Comparison of ENCODE assay signal across 31 cellular contexts in the genomic region with DNA sequence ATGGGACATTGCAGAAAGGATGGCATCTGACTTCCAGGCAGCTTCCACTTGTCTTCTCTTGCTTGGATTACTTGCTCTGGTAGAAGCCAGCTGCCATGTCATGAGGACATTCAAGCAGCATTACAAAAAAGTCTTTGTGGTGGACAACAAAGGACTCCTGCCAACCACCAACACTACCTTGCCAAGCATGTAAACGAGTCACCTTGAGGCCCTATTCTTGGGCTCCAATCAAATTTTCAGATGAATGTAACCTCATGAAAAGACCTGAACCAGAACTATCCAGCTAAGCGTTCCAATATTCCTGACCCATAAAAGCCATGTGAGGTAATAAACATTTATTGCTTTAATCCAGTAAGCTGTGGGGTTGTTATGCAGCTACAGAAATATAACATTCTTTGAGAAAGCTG. TPM values are rescaled to one million over a fixed set of nuclear protein-coding genes. Genes with fewer than 3 reads are reported as not detected.
DNase-seq lines count a peak whose midpoint lies in the region; ATAC-seq and TF ChIP-seq lines count a peak whose summit lies in the region.
"Had no signal": no experiment of that assay in that cellular context is flagged by ENCODE, and none has a peak within 500 bp of the region (broad histone marks: within the 10 kb centered on the region; RNA-seq: fewer than 3 reads in every experiment).

No MANE protein-coding gene starts in this region.

- H3K4me3 ChIP-seq in HEK293 (ENCODE audit: low read depth, low read length), result no peak overlapping the region
- H3K4me3 ChIP-seq in trophoblast cell (ENCODE audit: low read depth, low read length), result no peak overlapping the region
- H3K4me3 ChIP-seq: ascending aorta, left lung, MG63, ovary, right lobe of liver, thoracic aorta had no signal

- CTCF ChIA-PET in HEK293 (lab: Yijun Ruan, JAX), result interaction anchor here (0.6 kb wide), 1 partner anchor 19 kb away, joined by 4 read pairs; no protein-coding TSS in a partner anchor
- CTCF ChIA-PET in activated CD8-positive, alpha-beta T cell treated with anti-CD3 and anti-CD28 coated beads, Interleukin-2, amount 10 ng/mL, durations not matched to agents 7 days and 5 days (lab: Charles Lee), result interaction anchor here (2.1 kb wide), 1 partner anchor 9 kb away, joined by 5 read pairs; no protein-coding TSS in a partner anchor

- no peaks in the 10 kb centered on the region for H3K9me3 Mint-ChIP-seq in activated T-cell treated with anti-CD3 and anti-CD28 coated beads, Interleukin-2, amount 50 U/mL, for 24 hours
- H3K9me3 Mint-ChIP-seq in endothelial cell (ENCODE audit: unreplicated experiment), result no peaks in the 10 kb centered on the region
- H3K9me3 Mint-ChIP-seq in activated CD8-positive, alpha-beta T cell treated with anti-CD3 and anti-CD28 coated beads, Interleukin-2, amount 10 ng/mL, durations not matched to agents 7 days and 5 days (ENCODE audit: insufficient read depth), result no peaks in the 10 kb centered on the region
- H3K9me3 Mint-ChIP-seq: activated B cell treated with CpG ODN at 0.5 μM for 24 hours; activated naive CD8-positive, alpha-beta T cell treated with anti-CD3 and anti-CD28 coated beads for 36 hours; central memory CD8-positive, alpha-beta T cell; nephron; stimulated activated naive B cell treated with anti-CD40 and anti-IgM and Interleukin-4, amounts not matched to agents 10 μg/mL and 1 μg/mL and 100 μg/mL, for 72 hours; T-helper 2 cell treated with Interferon-gamma antibody and Interleukin-4, amounts not matched to agents 5 μg/mL and 100 μg/mL, for 36 hours had no signal

- H3K27ac Mint-ChIP-seq in activated T-cell treated with anti-CD3 and anti-CD28 coated beads, Interleukin-2, amount 50 U/mL, for 24 hours, result peak overlapping the region; percentile 40
- H3K27ac Mint-ChIP-seq in endothelial cell (ENCODE audit: unreplicated experiment), result peak overlapping the region; percentile 66
- H3K27ac Mint-ChIP-seq in activated CD8-positive, alpha-beta T cell treated with anti-CD3 and anti-CD28 coated beads, Interleukin-2, amount 10 ng/mL, durations not matched to agents 7 days and 5 days, result no peak overlapping the region
- H3K27ac Mint-ChIP-seq: activated B cell treated with CpG ODN at 0.5 μM for 24 hours; activated naive CD8-positive, alpha-beta T cell treated with anti-CD3 and anti-CD28 coated beads for 36 hours; nephron; stimulated activated naive B cell treated with anti-CD40 and anti-IgM and Interleukin-4, amounts not matched to agents 10 μg/mL and 1 μg/mL and 100 μg/mL, for 72 hours; T-helper 2 cell treated with Interferon-gamma antibody and Interleukin-4, amounts not matched to agents 5 μg/mL and 100 μg/mL, for 36 hours had no signal

- no peak for ATAC-seq in activated CD8-positive, alpha-beta T cell treated with anti-CD3 and anti-CD28 coated beads, Interleukin-2, amount 10 ng/mL, durations not matched to agents 7 days and 5 days
- ATAC-seq: HCT116; left lung; right lobe of liver; SK-N-SH treated with all-trans-retinoic acid at 6 μM for 48 hours; stimulated activated naive B cell treated with anti-CD40 and anti-IgM and Interleukin-4, amounts not matched to agents 10 μg/mL and 1 μg/mL and 100 μg/mL, for 72 hours had no signal

- H4K8ac ChIP-seq in trophoblast cell (ENCODE audit: low read depth, low read length), result no peak overlapping the region

- no peak overlapping the region for H4K91ac ChIP-seq in trophoblast cell (ENCODE audit: low read depth, low read length)

- no peaks in the 10 kb centered on the region for H3K9me3 ChIP-seq in HEK293 (ENCODE audit: control insufficient read depth, insufficient read depth, low read depth, low read length)
- no peaks in the 10 kb centered on the region for H3K9me3 ChIP-seq in trophoblast cell (ENCODE audit: insufficient read depth, low read depth, low read length)
- H3K9me3 ChIP-seq: ascending aorta, left lung, MG63, ovary, right lobe of liver, thoracic aorta had no signal

- peaks cover 3% of the 10 kb centered on the region for H3K4me1 Mint-ChIP-seq in activated T-cell treated with anti-CD3 and anti-CD28 coated beads, Interleukin-2, amount 50 U/mL, for 24 hours (ENCODE audit: low read depth)
- peaks cover 46% of the 10 kb centered on the region for H3K4me1 Mint-ChIP-seq in endothelial cell (ENCODE audit: unreplicated experiment)
- H3K4me1 Mint-ChIP-seq in activated CD8-positive, alpha-beta T cell treated with anti-CD3 and anti-CD28 coated beads, Interleukin-2, amount 10 ng/mL, durations not matched to agents 7 days and 5 days (ENCODE audit: low read depth), result no peaks in the 10 kb centered on the region
- H3K4me1 Mint-ChIP-seq: activated B cell treated with CpG ODN at 0.5 μM for 24 hours; nephron; stimulated activated naive B cell treated with anti-CD40 and anti-IgM and Interleukin-4, amounts not matched to agents 10 μg/mL and 1 μg/mL and 100 μg/mL, for 72 hours had no signal

- no peak overlapping the region for H3K4ac ChIP-seq in trophoblast cell (ENCODE audit: low read depth, low read length)

- no peak overlapping the region for H3K27ac ChIP-seq in HEK293 (ENCODE audit: extremely low read depth, low read depth, low read length)
- peak overlapping the region; percentile 61 for H3K27ac ChIP-seq in trophoblast cell (ENCODE audit: low read depth, low read length)
- H3K27ac ChIP-seq: ascending aorta, left lung, ovary, right lobe of liver, thoracic aorta had no signal

- no peak overlapping the region for H3K4me3 Mint-ChIP-seq in activated T-cell treated with anti-CD3 and anti-CD28 coated beads, Interleukin-2, amount 50 U/mL, for 24 hours
- H3K4me3 Mint-ChIP-seq in endothelial cell (ENCODE audit: unreplicated experiment), result peak overlapping the region; percentile 69
- H3K4me3 Mint-ChIP-seq in activated CD8-positive, alpha-beta T cell treated with anti-CD3 and anti-CD28 coated beads, Interleukin-2, amount 10 ng/mL, durations not matched to agents 7 days and 5 days, result no peak overlapping the region
- H3K4me3 Mint-ChIP-seq: activated B cell treated with CpG ODN at 0.5 μM for 24 hours; activated naive CD8-positive, alpha-beta T cell treated with anti-CD3 and anti-CD28 coated beads for 36 hours; central memory CD8-positive, alpha-beta T cell; nephron; stimulated activated naive B cell treated with anti-CD40 and anti-IgM and Interleukin-4, amounts not matched to agents 10 μg/mL and 1 μg/mL and 100 μg/mL, for 72 hours; T-helper 2 cell treated with Interferon-gamma antibody and Interleukin-4, amounts not matched to agents 5 μg/mL and 100 μg/mL, for 36 hours had no signal

- POLR2A ChIA-PET in HEK293 (lab: Yijun Ruan, JAX), result no interaction called here
- POLR2A ChIA-PET in activated CD8-positive, alpha-beta T cell treated with anti-CD3 and anti-CD28 coated beads, Interleukin-2, amount 10 ng/mL, durations not matched to agents 7 days and 5 days (lab: Charles Lee), result no interaction called here

- H3K4me1 ChIP-seq in HEK293 (ENCODE audit: control insufficient read depth, insufficient read depth, low read length) (no peaks in the 10 kb centered on the region), trophoblast cell (ENCODE audit: control insufficient read depth in 1 of 2, insufficient read depth in 2 of 2, low read length in 2 of 2) (peaks cover 3 to 4% of the 10 kb centered on the region in 2 experiments)
- H3K4me1 ChIP-seq: ascending aorta, left lung, right lobe of liver had no signal

- H3K18ac ChIP-seq in trophoblast cell (ENCODE audit: low read length), result peak overlapping the region; percentile 5

- H3K36me3 ChIP-seq in HEK293 (ENCODE audit: control insufficient read depth in 2 of 2, insufficient read depth in 1 of 2, low read length in 2 of 2) (peaks cover 23 to 84% of the 10 kb centered on the region in 2 experiments), trophoblast cell (ENCODE audit: control insufficient read depth in 1 of 2, insufficient read depth in 2 of 2, low read length in 2 of 2) (peaks cover 5 to 14% of the 10 kb centered on the region in 2 experiments)
- H3K36me3 ChIP-seq: ovary had no signal

- no peak overlapping the region for H2BK5ac ChIP-seq in trophoblast cell (ENCODE audit: low read depth, low read length, poor library complexity)

- no peak overlapping the region for H4K12ac ChIP-seq in trophoblast cell (ENCODE audit: low read depth, low read length)

- peaks cover 91% of the 10 kb centered on the region for H3K36me3 Mint-ChIP-seq in activated T-cell treated with anti-CD3 and anti-CD28 coated beads, Interleukin-2, amount 50 U/mL, for 24 hours (ENCODE audit: low read depth)
- peaks cover 22% of the 10 kb centered on the region for H3K36me3 Mint-ChIP-seq in endothelial cell (ENCODE audit: low read depth, unreplicated experiment)
- H3K36me3 Mint-ChIP-seq in activated CD8-positive, alpha-beta T cell treated with anti-CD3 and anti-CD28 coated beads, Interleukin-2, amount 10 ng/mL, durations not matched to agents 7 days and 5 days (ENCODE audit: low read depth), result peaks cover 50% of the 10 kb centered on the region

- no peaks in the 10 kb centered on the region for H3K79me2 ChIP-seq in trophoblast cell (ENCODE audit: control insufficient read depth, insufficient read depth, low read length, poor library complexity)

- DNase-seq in activated T-cell treated with anti-CD3 and anti-CD28 coated beads, Interleukin-2, amount 50 U/mL, for 24 hours, result no peak
- no peak for DNase-seq in activated T-cell treated with anti-CD3 and anti-CD28 coated beads, Interleukin-2, amount 50 U/mL, for 1 hour
- DNase-seq in endothelial cell (ENCODE audit: low spot score) (no peak), trophoblast cell (no peak), HuH-7 (ENCODE audit: low spot score) (no peak), AG20443 (ENCODE audit: low spot score) (no peak)
- no peak for DNase-seq in activated CD8-positive, alpha-beta T cell treated with anti-CD3 and anti-CD28 coated beads, Interleukin-2, amount 10 ng/mL, durations not matched to agents 7 days and 5 days
- DNase-seq: ACHN; activated B cell treated with CpG ODN at 0.5 μM for 24 hours; activated CD4-positive, alpha-beta T cell treated with anti-CD3 and anti-CD28 coated beads, Interleukin-2, amount 50 U/mL, for 48 hours; activated effector memory CD4-positive, alpha-beta T cell treated with Interleukin-2 at 50 U/mL for 16 hours; activated naive CD8-positive, alpha-beta T cell treated with anti-CD3 and anti-CD28 coated beads for 36 hours; glutamatergic neuron; left lung; MG63; NCI-H1417; NCI-H524 treated with DMSO at 0.1 percent for 48 hours; ovary; right lobe of liver; RPMI8226; stimulated activated CD4-positive, alpha-beta T cell treated with anti-CD3 and anti-CD28 coated beads, Interleukin-12 subunit alpha, Interleukin-12 subunit beta, amount 100 ng/mL, for 4 hours; stimulated activated CD4-positive, alpha-beta T cell treated with anti-CD3 and anti-CD28 coated beads, Interleukin-4, amount 100 ng/mL, for 24 hours; stimulated activated naive B cell treated with anti-CD40 and anti-IgM and Interleukin-4, amounts not matched to agents 10 μg/mL and 1 μg/mL and 100 μg/mL, for 72 hours had no signal

- H2BK12ac ChIP-seq in trophoblast cell (ENCODE audit: low read length), result no peak overlapping the region

- H3K27me3 ChIP-seq in trophoblast cell (ENCODE audit: insufficient read depth, low read length), result no peaks in the 10 kb centered on the region
- H3K27me3 ChIP-seq: ascending aorta, left lung, MG63, ovary, right lobe of liver had no signal

- no peak overlapping the region for H2AFZ ChIP-seq in trophoblast cell (ENCODE audit: insufficient read depth, low read length, poor library complexity)

- H3K14ac ChIP-seq in trophoblast cell (ENCODE audit: low read length), result no peak overlapping the region

- WGBS in trophoblast cell (ENCODE audit: extremely low coverage, insufficient coverage, insufficient read length), result no CpG with 5 or more reads among the region's 2 CpGs

- no peak overlapping the region for H3K9ac ChIP-seq in trophoblast cell (ENCODE audit: low read length)

- peak overlapping the region; percentile 25 for H2BK120ac ChIP-seq in trophoblast cell (ENCODE audit: insufficient read depth, low read length, poor library complexity)

- H3K23ac ChIP-seq in trophoblast cell (ENCODE audit: low read length), result peak overlapping the region; percentile 2

- TF ChIP-seq CTCF in HEK293 (tag by site-specific recombination; IDR thresholded peaks at IDR 0.05) (no peak), endothelial cell (IDR thresholded peaks at IDR 0.05; ENCODE audit: unreplicated experiment) (no peak)

- no peak overlapping the region for H3K4me2 ChIP-seq in trophoblast cell (ENCODE audit: low read length)

- H3K27me3 Mint-ChIP-seq in activated T-cell treated with anti-CD3 and anti-CD28 coated beads, Interleukin-2, amount 50 U/mL, for 24 hours, result no peaks in the 10 kb centered on the region
- H3K27me3 Mint-ChIP-seq in endothelial cell (ENCODE audit: unreplicated experiment), result no peaks in the 10 kb centered on the region
- no peaks in the 10 kb centered on the region for H3K27me3 Mint-ChIP-seq in activated CD8-positive, alpha-beta T cell treated with anti-CD3 and anti-CD28 coated beads, Interleukin-2, amount 10 ng/mL, durations not matched to agents 7 days and 5 days (ENCODE audit: low read depth)
- H3K27me3 Mint-ChIP-seq: activated B cell treated with CpG ODN at 0.5 μM for 24 hours; activated naive CD8-positive, alpha-beta T cell treated with anti-CD3 and anti-CD28 coated beads for 36 hours; central memory CD8-positive, alpha-beta T cell; stimulated activated naive B cell treated with anti-CD40 and anti-IgM and Interleukin-4, amounts not matched to agents 10 μg/mL and 1 μg/mL and 100 μg/mL, for 72 hours had no signal

- H2AK5ac ChIP-seq in trophoblast cell (ENCODE audit: low read length), result no peak overlapping the region

- H3K79me1 ChIP-seq in trophoblast cell (ENCODE audit: low read length), result peaks cover 4% of the 10 kb centered on the region

RNA-seq across cellular contexts. Expression of gene PROSER1, which starts 12.5 kb away (rescaled TPM):
- 61.3 TPM for total RNA-seq in endothelial cell (ENCODE audit: unreplicated experiment)
- polyA plus RNA-seq in trophoblast cell (2013), result 96.3 and 106 TPM in 2 replicates
- total RNA-seq in activated CD8-positive, alpha-beta T cell treated with anti-CD3 and anti-CD28 coated beads, Interleukin-2, amount 10 ng/mL, durations not matched to agents 7 days and 5 days, result 10 to 100 TPM; 51.2 to 62.4 TPM

RNA-seq across cellular contexts. Expression of gene NHLRC3, which starts 12.8 kb away (rescaled TPM):
- 26.9 TPM for total RNA-seq in endothelial cell (ENCODE audit: unreplicated experiment)
- polyA plus RNA-seq in trophoblast cell (2013), result 8.6 and 10.2 TPM in 2 replicates
- total RNA-seq in activated CD8-positive, alpha-beta T cell treated with anti-CD3 and anti-CD28 coated beads, Interleukin-2, amount 10 ng/mL, durations not matched to agents 7 days and 5 days, result 10 to 100 TPM; 21.3 to 25.5 TPM

RNA-seq across cellular contexts. Expression of gene STOML3, which starts 34.8 kb away (rescaled TPM):
- total RNA-seq in endothelial cell (ENCODE audit: unreplicated experiment), result 0.18 TPM
- polyA plus RNA-seq in trophoblast cell (2013), result 0.18 TPM in 2 replicates
- total RNA-seq in activated CD8-positive, alpha-beta T cell treated with anti-CD3 and anti-CD28 coated beads, Interleukin-2, amount 10 ng/mL, durations not matched to agents 7 days and 5 days, result not detected
- total RNA-seq: activated B cell treated with CpG ODN at 0.5 μM for 24 hours; activated naive CD8-positive, alpha-beta T cell treated with anti-CD3 and anti-CD28 coated beads for 36 hours; ascending aorta; right lobe of liver; thoracic aorta had no signal
- polyA plus RNA-seq: ovary had no signal
